In the genomic region with DNA sequence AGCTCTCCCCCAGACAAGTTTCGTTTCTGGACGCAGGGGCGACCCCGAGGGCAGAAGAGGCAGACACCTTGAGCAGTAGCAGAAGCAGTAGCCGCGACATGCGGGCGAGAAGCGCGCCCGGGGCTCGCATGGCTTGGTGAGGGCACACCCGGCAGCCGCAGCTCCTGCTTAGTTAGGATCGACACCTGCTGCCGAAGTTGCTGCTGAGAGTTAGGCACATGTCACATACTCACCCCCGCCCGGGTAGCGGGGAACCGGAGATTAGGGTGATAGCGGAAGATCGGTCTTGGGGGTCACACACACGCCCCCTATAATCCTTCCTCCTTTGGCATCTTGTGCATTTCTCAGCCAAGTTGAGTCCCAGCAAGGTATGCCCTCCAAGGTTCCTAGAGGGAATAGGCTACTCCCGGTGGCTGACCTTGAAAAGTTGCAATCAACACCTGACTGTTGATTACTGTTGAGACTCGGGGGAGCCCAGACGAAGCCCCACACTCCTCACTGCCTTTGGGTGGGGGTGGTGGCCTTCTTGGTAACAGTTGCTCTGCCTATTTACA, we compare ENCODE assay signal across 8 cellular contexts. TPM values are rescaled to one million over a fixed set of nuclear protein-coding genes. Genes with fewer than 3 reads are reported as not detected.
DNase-seq lines count a peak whose midpoint lies in the region; ATAC-seq and TF ChIP-seq lines count a peak whose summit lies in the region.

No MANE protein-coding gene starts in this region.

- H3K4me1 Mint-ChIP-seq in activated CD4-positive, alpha-beta memory T cell treated with anti-CD3 and anti-CD28 coated beads for 36 hours (ENCODE audit: low read depth) = peaks cover 14% of the 10 kb centered on the region
- peaks cover 9% of the 10 kb centered on the region for H3K4me1 Mint-ChIP-seq in neural progenitor cell

- no peak overlapping the region for H3K27ac Mint-ChIP-seq in activated CD4-positive, alpha-beta memory T cell treated with anti-CD3 and anti-CD28 coated beads for 36 hours
- no peak overlapping the region for H3K27ac Mint-ChIP-seq in neural progenitor cell

- POLR2A ChIA-PET in activated CD4-positive, alpha-beta memory T cell treated with anti-CD3 and anti-CD28 coated beads for 36 hours (lab: Charles Lee) = no interaction called here

- H3K4me3 Mint-ChIP-seq in activated CD4-positive, alpha-beta memory T cell treated with anti-CD3 and anti-CD28 coated beads for 36 hours = peak overlapping the region; percentile 65
- peak overlapping the region; percentile 91 for H3K4me3 Mint-ChIP-seq in neural progenitor cell

- CTCF ChIA-PET in activated CD4-positive, alpha-beta memory T cell treated with anti-CD3 and anti-CD28 coated beads for 36 hours (lab: Charles Lee) = interaction anchor here (0.6 kb wide), 1 partner anchor 14 kb away, joined by 6 read pairs; no protein-coding TSS in a partner anchor

- H2AFZ ChIP-seq in neural progenitor cell (replicated peaks) = peak overlapping the region; percentile 94

- no peak for TF ChIP-seq CTCF in fibroblast of pulmonary artery (IDR thresholded peaks at IDR 0.05; ENCODE audit: low read length, missing control alignments)
- TF ChIP-seq CTCF in neural progenitor cell (IDR thresholded peaks at IDR 0.05) = no peak

- no peak overlapping the region for H3K27ac ChIP-seq in neural progenitor cell

- H3K79me2 ChIP-seq in neural progenitor cell (ENCODE audit: low read depth) = no peaks in the 10 kb centered on the region

- H4K20me1 ChIP-seq in neural progenitor cell (ENCODE audit: low read depth) = no peaks in the 10 kb centered on the region

- no peak for DNase-seq in Right ventricle myocardium inferior (ENCODE audit: missing footprints)
- no peak for DNase-seq in cardiac septum (ENCODE audit: low spot score)
- DNase-seq in activated CD4-positive, alpha-beta memory T cell treated with anti-CD3 and anti-CD28 coated beads for 36 hours = peak; percentile 28
- DNase-seq in fibroblast of pulmonary artery (ENCODE audit: low read depth) = no peak
- DNase-seq in neural progenitor cell (ENCODE audit: low spot score) = peak; percentile 62
- no peak for DNase-seq in central memory CD4-positive, alpha-beta T cell
- no peak for DNase-seq in AML-193 (lab: John Stamatoyannopoulos, UW)

- H3K36me3 ChIP-seq in neural progenitor cell = no peaks in the 10 kb centered on the region

- peaks cover 37% of the 10 kb centered on the region for H3K27me3 ChIP-seq in neural progenitor cell

- intact Hi-C loops in Right ventricle myocardium inferior (cut with DNase I) = no loop called here
- intact Hi-C loops in cardiac septum (cut with DNase I) = no loop called here
- intact Hi-C loops in activated CD4-positive, alpha-beta memory T cell treated with anti-CD3 and anti-CD28 coated beads for 36 hours (cut with micrococcal nuclease) = no loop called here

- peak overlapping the region; percentile 50 for H3K4me3 ChIP-seq in fibroblast of pulmonary artery (replicated peaks; ENCODE audit: low read depth, low read length)
- peak overlapping the region; percentile 61 for H3K4me3 ChIP-seq in neural progenitor cell

- no peak overlapping the region for H3K9ac ChIP-seq in neural progenitor cell

- no peaks in the 10 kb centered on the region for H3K9me3 Mint-ChIP-seq in activated CD4-positive, alpha-beta memory T cell treated with anti-CD3 and anti-CD28 coated beads for 36 hours
- H3K9me3 Mint-ChIP-seq in neural progenitor cell = peaks cover 10% of the 10 kb centered on the region

- no peaks in the 10 kb centered on the region for H3K4me1 ChIP-seq in neural progenitor cell

- H3K27me3 Mint-ChIP-seq in activated CD4-positive, alpha-beta memory T cell treated with anti-CD3 and anti-CD28 coated beads for 36 hours = peaks cover 42% of the 10 kb centered on the region
- peaks cover 16% of the 10 kb centered on the region for H3K27me3 Mint-ChIP-seq in neural progenitor cell (ENCODE audit: insufficient read depth, low read depth)

- H3K9me3 ChIP-seq in neural progenitor cell (ENCODE audit: low read depth) = no peaks in the 10 kb centered on the region

- no peaks in the 10 kb centered on the region for H3K36me3 Mint-ChIP-seq in activated CD4-positive, alpha-beta memory T cell treated with anti-CD3 and anti-CD28 coated beads for 36 hours
- H3K36me3 Mint-ChIP-seq in neural progenitor cell = peaks cover 9% of the 10 kb centered on the region

- ATAC-seq in Right ventricle myocardium inferior (peak; percentile 26), HG03280 (IDR thresholded peaks at IDR 0.05; ENCODE audit: unreplicated experiment) (peak; percentile 42)

- H3K4me2 ChIP-seq in neural progenitor cell = peak overlapping the region; percentile 82

- peaks cover 19% of the 10 kb centered on the region for H3F3A ChIP-seq in neural progenitor cell (ENCODE audit: low read depth)

RNA-seq across cellular contexts. Expression of gene GPR37, which starts 0.7 kb away (rescaled TPM):
- total RNA-seq in Right ventricle myocardium inferior (not detected), cardiac septum (0.13 TPM), neural progenitor cell (ENCODE audit: low replicate concordance) (0.21 and 0.43 TPM in 2 replicates)
- under 1 TPM in 1 of 2 experiments, not detected in 1; 0.07 TPM for total RNA-seq in activated CD4-positive, alpha-beta memory T cell treated with anti-CD3 and anti-CD28 coated beads for 36 hours

Comparison
In these comparisons a context has a peak if more than half of its experiments do, and no peak if none do; other contexts are left out.
1. DNase-seq: peak in activated CD4-positive, alpha-beta memory T cell treated with anti-CD3 and anti-CD28 coated beads for 36 hours (single experiment) and neural progenitor cell (single experiment); none in Right ventricle myocardium inferior (single experiment), cardiac septum (single experiment), fibroblast of pulmonary artery (single experiment), central memory CD4-positive, alpha-beta T cell (single experiment) and AML-193 (0 of 2).